15 cellular contexts compared by ENCODE assay signal in genomic region chr7:30320392-30320791, GRCh38. TPM values are rescaled to one million over a fixed set of nuclear protein-coding genes. Genes with fewer than 3 reads are reported as not detected.
DNase-seq lines count a peak whose midpoint lies in the region; ATAC-seq and TF ChIP-seq lines count a peak whose summit lies in the region.
"Had no signal": no experiment of that assay in that cellular context is flagged by ENCODE, and none has a peak within 500 bp of the region (broad histone marks: within the 10 kb centered on the region; RNA-seq: fewer than 3 reads in every experiment).

No MANE protein-coding gene starts in this region.

- H3K79me2 ChIP-seq in mammary epithelial cell (ENCODE audit: insufficient read depth, low read length) (peaks cover 77% of the 10 kb centered on the region), OCI-LY1 (ENCODE audit: insufficient read depth, low read length) (peaks cover 58% of the 10 kb centered on the region)

- H3K4me3 ChIP-seq in mammary epithelial cell (replicated peaks in 1 of 3; ENCODE audit: insufficient read depth in 1 of 3, low read depth in 2 of 3, low read length in 3 of 3) (no peak overlapping the region), breast epithelium (no peak overlapping the region), OCI-LY1 (ENCODE audit: low read depth, low read length, poor library complexity, severe bottlenecking) (peak overlapping the region; percentile 48)

- H3K27me3 ChIP-seq in mammary epithelial cell (ENCODE audit: insufficient read depth, low read length) (no peaks in the 10 kb centered on the region), breast epithelium (no peaks in the 10 kb centered on the region), OCI-LY1 (ENCODE audit: insufficient read depth, low read length) (no peaks in the 10 kb centered on the region), foreskin keratinocyte (no peaks in the 10 kb centered on the region)
- H3K27me3 ChIP-seq: dorsolateral prefrontal cortex, esophagus squamous epithelium, upper lobe of right lung had no signal

- H4K20me1 ChIP-seq in mammary epithelial cell (ENCODE audit: insufficient read depth, low read length) (no peaks in the 10 kb centered on the region), OCI-LY1 (ENCODE audit: insufficient read depth, low read length) (no peaks in the 10 kb centered on the region)

- H3K27ac ChIP-seq in mammary epithelial cell (ENCODE audit: insufficient read depth, low read depth, low read length), result peak overlapping the region; percentile 87
- H3K27ac ChIP-seq in breast epithelium, result no peak overlapping the region
- peak overlapping the region; percentile 89 for H3K27ac ChIP-seq in OCI-LY1 (ENCODE audit: low read depth, low read length, poor library complexity, severe bottlenecking)
- H3K27ac ChIP-seq in foreskin keratinocyte, result peak overlapping the region; percentile 78
- H3K27ac ChIP-seq: upper lobe of right lung had no signal

- ATAC-seq in foreskin keratinocyte (no peak), GM21717 (IDR thresholded peaks at IDR 0.05; ENCODE audit: unreplicated experiment) (no peak), GM21390 (IDR thresholded peaks at IDR 0.05; ENCODE audit: unreplicated experiment) (no peak), GM21526 (IDR thresholded peaks at IDR 0.05; ENCODE audit: low FRiP score, unreplicated experiment) (no peak)
- ATAC-seq: upper lobe of right lung had no signal

- H3K9ac ChIP-seq in mammary epithelial cell (ENCODE audit: insufficient read depth, low read length) (no peak overlapping the region), OCI-LY1 (ENCODE audit: low read length) (peak overlapping the region; percentile 58)

- dilution Hi-C loops in mammary epithelial cell (cut with HindIII; ENCODE audit: low sequenced_read_pairs), result no loop called here

- in situ Hi-C loops in mammary epithelial cell (cut with MboI; ENCODE audit: low sequenced_read_pairs in 2 of 2), result no loop called here

- H3K4me2 ChIP-seq in mammary epithelial cell (ENCODE audit: insufficient read depth, low read depth, low read length) (peak overlapping the region; percentile 72), OCI-LY1 (ENCODE audit: low read length) (peak overlapping the region; percentile 71)

- no TSS peak for BruUV-seq in mammary epithelial cell (replicated peaks; lab: Mats Ljungman, UMichigan)

- 95% methylated on average over 3 of the region's 3 CpGs for WGBS in mammary epithelial cell (ENCODE audit: low coverage, missing lambda C conversion rate)

- no peaks in the 10 kb centered on the region for H3K9me2 ChIP-seq in OCI-LY1 (ENCODE audit: low read depth, low read length)

- intact Hi-C loops in mammary epithelial cell (cut with micrococcal nuclease) (no loop called here), breast epithelium (cut with DNase I; ENCODE audit: low total_unique reads) (no loop called here)

- no peak for TF ChIP-seq CTCF in mammary epithelial cell (conservative IDR thresholded peaks at IDR 0.05 in 1 of 2, IDR thresholded peaks at IDR 0.05 in 1 of 2; ENCODE audit: extremely low read depth in 1 of 2, insufficient read depth in 1 of 2, low read depth in 1 of 2, low read length in 2 of 2)
- no peak for TF ChIP-seq CTCF in breast epithelium (IDR thresholded peaks at IDR 0.05)
- TF ChIP-seq CTCF in OCI-LY1 (IDR thresholded peaks at IDR 0.05; ENCODE audit: low read length), result no peak
- TF ChIP-seq CTCF in foreskin keratinocyte (conservative IDR thresholded peaks at IDR 0.05), result no peak

- no peak overlapping the region for H2AFZ ChIP-seq in mammary epithelial cell (ENCODE audit: low read depth, low read length)
- no peak overlapping the region for H2AFZ ChIP-seq in OCI-LY1 (ENCODE audit: low read length)

- H3F3A ChIP-seq in OCI-LY1 (ENCODE audit: insufficient read depth, low read length), result no peaks in the 10 kb centered on the region

- DNase-seq in mammary epithelial cell (no peak), breast epithelium (ENCODE audit: low spot score in 2 of 2) (no peak), foreskin keratinocyte (no peak), hypothalamus (lab: John Stamatoyannopoulos, UW) (no peak)
- DNase-seq: activated naive CD4-positive, alpha-beta T cell treated with Interleukin-2 at 50 U/mL for 16 hours; dorsolateral prefrontal cortex; esophagus squamous epithelium; GDM1; NCI-H1436 treated with DMSO at 0.1 percent for 48 hours; stimulated activated CD4-positive, alpha-beta T cell treated with anti-CD3 and anti-CD28 coated beads, Interleukin-4, amount 100 ng/mL, for 4 hours; upper lobe of right lung had no signal

- CTCF ChIA-PET in mammary epithelial cell (lab: Charles Lee; ENCODE audit: low non-redundant PET), result no interaction called here

- H3K9me3 ChIP-seq in mammary epithelial cell (replicated peaks; ENCODE audit: insufficient read depth, low read length) (no peaks in the 10 kb centered on the region), breast epithelium (no peaks in the 10 kb centered on the region), OCI-LY1 (ENCODE audit: low read length) (no peaks in the 10 kb centered on the region)
- H3K9me3 ChIP-seq: esophagus squamous epithelium, upper lobe of right lung had no signal

- peaks cover 57% of the 10 kb centered on the region for H3K4me1 ChIP-seq in mammary epithelial cell (ENCODE audit: insufficient read depth, low read length)
- peaks cover 0 to 9% of the 10 kb centered on the region in 2 donors for H3K4me1 ChIP-seq in breast epithelium
- H3K4me1 ChIP-seq in OCI-LY1 (ENCODE audit: insufficient read depth, low read length, severe bottlenecking), result peaks cover 66% of the 10 kb centered on the region
- H3K4me1 ChIP-seq in foreskin keratinocyte, result peaks cover 69% of the 10 kb centered on the region

- TF ChIP-seq POLR2A in breast epithelium (IDR thresholded peaks at IDR 0.05), result no peak

- H3K36me3 ChIP-seq in mammary epithelial cell (ENCODE audit: insufficient read depth, low read length), result no peaks in the 10 kb centered on the region
- no peaks in the 10 kb centered on the region for H3K36me3 ChIP-seq in breast epithelium
- peaks cover 4% of the 10 kb centered on the region; the same call in 1 of the 2 replicates for H3K36me3 ChIP-seq in OCI-LY1 (ENCODE audit: insufficient read depth, low read length)
- H3K36me3 ChIP-seq: upper lobe of right lung had no signal

RNA-seq across cellular contexts. Expression of gene ZNRF2, which starts 36.0 kb away (rescaled TPM):
- total RNA-seq in mammary epithelial cell (10 to 100 TPM; 13.1 to 32.3 TPM), breast epithelium (10 to 100 TPM; 18.9 to 56.8 (median 30.5) TPM), foreskin keratinocyte (7.3 and 8.2 TPM in 2 replicates)
- polyA plus RNA-seq in mammary epithelial cell (4.3 TPM), foreskin keratinocyte (3.7 and 4.3 TPM in 2 replicates)
- 1.4 TPM for polyA minus RNA-seq in mammary epithelial cell

Comparison
In these comparisons a context has a peak if more than half of its experiments do, and no peak if none do; other contexts are left out.
1. H3K27ac ChIP-seq: peak in mammary epithelial cell (single experiment), OCI-LY1 (single experiment) and foreskin keratinocyte (single experiment); none in breast epithelium (0 of 2).